In the genomic region with DNA sequence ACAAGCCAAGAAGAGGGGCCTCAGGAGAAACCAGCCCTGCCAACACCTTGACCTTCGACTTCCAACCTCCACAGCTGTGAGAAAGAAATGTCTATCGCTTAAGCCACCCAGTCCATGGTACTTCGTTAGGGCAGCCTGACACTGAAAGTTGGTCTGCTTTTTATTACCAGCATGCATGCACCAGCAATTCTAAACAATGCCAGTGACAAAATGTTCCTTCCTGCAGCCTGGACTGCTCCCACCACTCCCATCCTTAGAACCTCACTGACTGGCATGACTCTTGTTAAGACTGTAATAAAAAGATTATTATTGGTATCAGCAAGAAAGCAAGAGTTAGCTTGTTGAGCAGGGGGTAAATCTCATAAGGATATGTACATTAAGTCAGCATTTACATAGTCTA, we compare ENCODE assay signal across 28 cellular contexts.
"Had no signal": no experiment of that assay in that cellular context is flagged by ENCODE, and none has a peak within 500 bp of the region (broad histone marks: within the 10 kb centered on the region; RNA-seq: fewer than 3 reads in every experiment).

No MANE protein-coding gene starts in this region.

- H3K4me1 ChIP-seq: pancreas, right lobe of liver, tibial artery, transverse colon, upper lobe of right lung, vagina had no signal

- H3K4me3 Mint-ChIP-seq: naive B cell; naive thymus-derived CD8-positive, alpha-beta T cell; natural killer cell treated with Interleukin-12 subunit alpha and Interleukin-12 subunit beta and Interleukin-15 and Interleukin-18, amount 100 ng/mL, for 72 hours; nephron progenitor cell; neural crest cell; stimulated activated effector memory CD8-positive, alpha-beta T cell treated with anti-CD3 and anti-CD28 coated beads, Interleukin-12 subunit alpha, Interleukin-12 subunit beta, amount 100 ng/mL, for 72 hours; stimulated activated naive B cell treated with anti-CD40 and anti-IgM and Interleukin-4, amounts not matched to agents 10 μg/mL and 1 μg/mL and 100 μg/mL, for 72 hours; stimulated activated naive CD8-positive, alpha-beta T cell treated with anti-CD3 and anti-CD28 coated beads, Interleukin-15, Interleukin-2, amounts not matched to agents 100 ng/mL and 50 ng/mL, for 24 hours; type B pancreatic cell had no signal

- H3K9me3 ChIP-seq: neutrophil, pancreas, right lobe of liver, sigmoid colon, stomach, thoracic aorta, tibial artery, transverse colon, upper lobe of right lung, vagina had no signal

- ATAC-seq: naive thymus-derived CD8-positive, alpha-beta T cell; natural killer cell treated with Interleukin-12 subunit alpha and Interleukin-12 subunit beta and Interleukin-15 and Interleukin-18, amount 100 ng/mL, for 72 hours; pancreas; right cardiac atrium; right lobe of liver; stimulated activated effector memory CD8-positive, alpha-beta T cell treated with anti-CD3 and anti-CD28 coated beads, Interleukin-12 subunit alpha, Interleukin-12 subunit beta, amount 100 ng/mL, for 72 hours; stimulated activated naive B cell treated with anti-CD40 and anti-IgM and Interleukin-4, amounts not matched to agents 10 μg/mL and 1 μg/mL and 100 μg/mL, for 72 hours; upper lobe of right lung had no signal

- H3K27me3 ChIP-seq: neutrophil, pancreas, right lobe of liver, sigmoid colon, transverse colon, upper lobe of right lung, vagina had no signal

- DNase-seq: naive B cell; naive thymus-derived CD8-positive, alpha-beta T cell; nephron progenitor cell; nucleus accumbens; pancreas; right cardiac atrium; right lobe of liver; sigmoid colon; small intestine; stimulated activated CD4-positive, alpha-beta T cell treated with anti-CD3 and anti-CD28 coated beads, Interleukin-15, amount 100 ng/mL, for 24 hours; stimulated activated CD4-positive, alpha-beta T cell treated with anti-CD3 and anti-CD28 coated beads, Interleukin-2, amount 100 ng/mL, for 24 hours; stimulated activated CD4-positive, alpha-beta T cell treated with anti-CD3 and anti-CD28 coated beads, Interleukin-2, amount 100 ng/mL, for 48 hours; stimulated activated CD4-positive, alpha-beta T cell treated with anti-CD3 and anti-CD28 coated beads, Interleukin-4, amount 100 ng/mL, for 24 hours; stimulated activated naive B cell treated with anti-CD40 and anti-IgM and Interleukin-4, amounts not matched to agents 10 μg/mL and 1 μg/mL and 100 μg/mL, for 72 hours; stimulated activated naive CD4-positive, alpha-beta T cell treated with Interleukin-2 at 50 U/mL for 16 hours; stomach; tibial artery; transverse colon; upper lobe of right lung had no signal

- H3K27me3 Mint-ChIP-seq: stimulated activated naive CD8-positive, alpha-beta T cell treated with anti-CD3 and anti-CD28 coated beads, Interleukin-15, Interleukin-2, amounts not matched to agents 100 ng/mL and 50 ng/mL, for 24 hours had no signal

- H3K4me1 Mint-ChIP-seq: naive B cell; naive thymus-derived CD8-positive, alpha-beta T cell; neural crest cell; stimulated activated naive B cell treated with anti-CD40 and anti-IgM and Interleukin-4, amounts not matched to agents 10 μg/mL and 1 μg/mL and 100 μg/mL, for 72 hours had no signal

- H3K36me3 Mint-ChIP-seq: naive B cell; natural killer cell treated with Interleukin-12 subunit alpha and Interleukin-12 subunit beta and Interleukin-15 and Interleukin-18, amount 100 ng/mL, for 72 hours; stimulated activated effector memory CD8-positive, alpha-beta T cell treated with anti-CD3 and anti-CD28 coated beads, Interleukin-12 subunit alpha, Interleukin-12 subunit beta, amount 100 ng/mL, for 72 hours; type B pancreatic cell had no signal

- H3K4me3 ChIP-seq: pancreas, right lobe of liver, sigmoid colon, stomach, thoracic aorta, tibial artery, transverse colon, upper lobe of right lung, vagina had no signal

- H3K27ac ChIP-seq: neutrophil, pancreas, right lobe of liver, stomach, thoracic aorta, tibial artery, transverse colon, upper lobe of right lung, vagina had no signal

- H3K36me3 ChIP-seq: neutrophil, pancreas, right lobe of liver, sigmoid colon, stomach, thoracic aorta, tibial artery, transverse colon, upper lobe of right lung, vagina had no signal

- H3K27ac Mint-ChIP-seq: naive B cell; naive thymus-derived CD8-positive, alpha-beta T cell; natural killer cell treated with Interleukin-12 subunit alpha and Interleukin-12 subunit beta and Interleukin-15 and Interleukin-18, amount 100 ng/mL, for 72 hours; nephron progenitor cell; progenitor cell of endocrine pancreas; stimulated activated effector memory CD8-positive, alpha-beta T cell treated with anti-CD3 and anti-CD28 coated beads, Interleukin-12 subunit alpha, Interleukin-12 subunit beta, amount 100 ng/mL, for 72 hours; stimulated activated naive B cell treated with anti-CD40 and anti-IgM and Interleukin-4, amounts not matched to agents 10 μg/mL and 1 μg/mL and 100 μg/mL, for 72 hours; stimulated activated naive CD8-positive, alpha-beta T cell treated with anti-CD3 and anti-CD28 coated beads, Interleukin-15, Interleukin-2, amounts not matched to agents 100 ng/mL and 50 ng/mL, for 24 hours; type B pancreatic cell had no signal

- H3K9me3 Mint-ChIP-seq: naive thymus-derived CD8-positive, alpha-beta T cell; natural killer cell treated with Interleukin-12 subunit alpha and Interleukin-12 subunit beta and Interleukin-15 and Interleukin-18, amount 100 ng/mL, for 72 hours; nephron progenitor cell; neural crest cell; stimulated activated effector memory CD8-positive, alpha-beta T cell treated with anti-CD3 and anti-CD28 coated beads, Interleukin-12 subunit alpha, Interleukin-12 subunit beta, amount 100 ng/mL, for 72 hours; stimulated activated naive B cell treated with anti-CD40 and anti-IgM and Interleukin-4, amounts not matched to agents 10 μg/mL and 1 μg/mL and 100 μg/mL, for 72 hours; stimulated activated naive CD8-positive, alpha-beta T cell treated with anti-CD3 and anti-CD28 coated beads, Interleukin-15, Interleukin-2, amounts not matched to agents 100 ng/mL and 50 ng/mL, for 24 hours; type B pancreatic cell had no signal
